Comparison of ENCODE assay signal across 8 cellular contexts in the genomic region with DNA sequence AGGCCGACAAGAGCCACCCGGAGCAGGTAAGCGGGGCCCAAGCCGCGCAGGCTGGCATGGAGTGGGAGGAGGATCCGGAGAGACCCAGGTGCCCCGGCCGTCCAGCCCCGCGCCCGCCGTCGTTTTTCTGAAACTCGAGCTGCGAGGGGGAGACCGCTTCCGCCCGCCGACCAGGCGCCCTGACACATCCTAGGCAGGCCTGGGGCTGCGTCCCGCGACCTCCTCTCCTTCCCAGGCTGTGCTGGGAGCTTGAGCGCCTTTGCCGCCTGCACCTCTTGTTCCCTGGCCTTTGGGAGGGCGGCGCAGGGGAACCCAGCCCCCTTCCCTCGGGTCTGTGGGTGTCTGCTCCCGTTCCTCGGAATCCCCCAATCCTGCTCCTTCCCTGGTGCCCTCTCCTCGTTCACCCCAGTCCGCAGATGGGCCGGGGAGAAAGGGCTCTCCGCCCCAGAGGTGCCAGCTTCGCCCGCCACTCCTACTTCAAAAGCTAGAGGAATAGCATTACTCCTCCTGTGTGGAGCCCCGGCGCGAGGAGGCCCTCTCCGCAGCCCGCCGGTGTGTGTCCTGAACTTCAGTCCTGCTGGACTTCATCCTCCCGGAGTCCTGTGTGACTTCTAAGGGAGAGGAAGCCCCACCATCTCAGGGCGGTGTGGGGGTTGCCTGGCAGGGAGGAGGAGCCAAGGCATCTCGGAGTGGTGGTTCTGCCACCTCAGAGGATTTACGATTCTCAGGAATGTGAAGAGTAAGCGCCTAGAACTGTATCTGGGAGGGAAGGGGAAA. TPM values are rescaled to one million over a fixed set of nuclear protein-coding genes. Genes with fewer than 3 reads are reported as not detected.
DNase-seq lines count a peak whose midpoint lies in the region; ATAC-seq and TF ChIP-seq lines count a peak whose summit lies in the region.

No MANE protein-coding gene starts in this region.

- CTCF ChIA-PET in activated CD8-positive, alpha-beta T cell treated with anti-CD3 and anti-CD28 coated beads for 36 hours (lab: Charles Lee) = interaction anchor here (1.0 to 7.9 kb wide), 11 partner anchors 8 to 116 kb away, joined by 3 to 98 read pairs (median 10); a partner anchor contains a TSS

- no peaks in the 10 kb centered on the region for H3K27me3 Mint-ChIP-seq in activated CD8-positive, alpha-beta T cell treated with anti-CD3 and anti-CD28 coated beads for 36 hours

- H3K36me3 ChIP-seq in esophagus muscularis mucosa (no peaks in the 10 kb centered on the region), neutrophil (peaks cover 23% of the 10 kb centered on the region)

- peak overlapping the region; percentile 85 for H3K4me3 Mint-ChIP-seq in activated CD8-positive, alpha-beta T cell treated with anti-CD3 and anti-CD28 coated beads for 36 hours

- H3K4me1 ChIP-seq in esophagus muscularis mucosa = peaks cover 34 to 63% (median 56%) of the 10 kb centered on the region in 4 donors
- H3K4me1 ChIP-seq in neutrophil (ENCODE audit: control insufficient read depth in 1 of 2, insufficient read depth in 1 of 2, low read depth in 1 of 2, low read length in 1 of 2) = peaks cover 76 to 80% of the 10 kb centered on the region in 2 experiments

- TF ChIP-seq CTCF in activated CD8-positive, alpha-beta T cell treated with anti-CD3 and anti-CD28 coated beads for 36 hours (IDR thresholded peaks at IDR 0.05) = no peak
- no peak for TF ChIP-seq CTCF in esophagus muscularis mucosa (IDR thresholded peaks at IDR 0.05)
- no peak for TF ChIP-seq CTCF in neutrophil (IDR thresholded peaks at IDR 0.05)

- POLR2A ChIA-PET in activated CD8-positive, alpha-beta T cell treated with anti-CD3 and anti-CD28 coated beads for 36 hours (lab: Charles Lee) = interaction anchor here (0.9 to 5.5 kb wide), 13 partner anchors 10 to 124 kb away, joined by 3 to 35 read pairs (median 6); a partner anchor contains a TSS

- DNase-seq in NCI-H2227 (lab: John Stamatoyannopoulos, UW; ENCODE audit: unreplicated experiment) (peak; percentile 50), NCI-H2227 treated with DMSO at 0.1 percent for 48 hours (lab: John Stamatoyannopoulos, UW) (no peak), HT-29 (ENCODE audit: low spot score) (peak; percentile 25), esophagus muscularis mucosa (ENCODE audit: extremely low spot score) (no peak), pons (ENCODE audit: low spot score) (no peak)
- DNase-seq in activated CD8-positive, alpha-beta T cell treated with anti-CD3 and anti-CD28 coated beads for 36 hours = peak; percentile 78

- H3K27ac ChIP-seq in esophagus muscularis mucosa (replicated peaks in 1 of 4) (peak overlapping the region; percentile 72 to 86 (median 79)), neutrophil (peak overlapping the region; percentile 92)

- TF ChIP-seq POLR2A in esophagus muscularis mucosa (IDR thresholded peaks at IDR 0.05; ENCODE audit: low read depth) = no peak

- H3K4me1 Mint-ChIP-seq in activated CD8-positive, alpha-beta T cell treated with anti-CD3 and anti-CD28 coated beads for 36 hours (ENCODE audit: low read depth) = peaks cover 45% of the 10 kb centered on the region

- 21% methylated on average over 6 of the region's 47 CpGs for WGBS in esophagus muscularis mucosa

- H3K9me3 Mint-ChIP-seq in activated CD8-positive, alpha-beta T cell treated with anti-CD3 and anti-CD28 coated beads for 36 hours = no peaks in the 10 kb centered on the region

- intact Hi-C loops in activated CD8-positive, alpha-beta T cell treated with anti-CD3 and anti-CD28 coated beads for 36 hours (cut with micrococcal nuclease) = no loop called here
- intact Hi-C loops in esophagus muscularis mucosa (cut with DNase I) = loop anchor here (2.0 kb wide), 1 partner anchor 27 kb away; a partner anchor contains a TSS

- ATAC-seq in activated CD8-positive, alpha-beta T cell treated with anti-CD3 and anti-CD28 coated beads for 36 hours = peak; percentile 6
- no peak for ATAC-seq in GM21528 (IDR thresholded peaks at IDR 0.05; ENCODE audit: low FRiP score, unreplicated experiment)

- H3K27me3 ChIP-seq in esophagus muscularis mucosa (peaks cover 0 to 30% (median 0%) of the 10 kb centered on the region in 4 donors), neutrophil (no peaks in the 10 kb centered on the region)

- peak overlapping the region; percentile 86 for H3K27ac Mint-ChIP-seq in activated CD8-positive, alpha-beta T cell treated with anti-CD3 and anti-CD28 coated beads for 36 hours

- no peaks in the 10 kb centered on the region for H3K9me3 ChIP-seq in esophagus muscularis mucosa
- no peaks in the 10 kb centered on the region for H3K9me3 ChIP-seq in neutrophil

- peaks cover 41% of the 10 kb centered on the region for H3K36me3 Mint-ChIP-seq in activated CD8-positive, alpha-beta T cell treated with anti-CD3 and anti-CD28 coated beads for 36 hours (ENCODE audit: low read depth)

- H3K4me3 ChIP-seq in esophagus muscularis mucosa (peak overlapping the region; percentile 69 to 88 (median 74)), neutrophil (ENCODE audit: low read depth in 1 of 2, low read length in 1 of 2) (peak overlapping the region; percentile 98 to 99)

- TF ChIP-seq EP300 in esophagus muscularis mucosa (IDR thresholded peaks at IDR 0.05) = no peak

RNA-seq across cellular contexts. Expression of a gene that starts 1.0 kb away (rescaled TPM):
- 298 and 304 TPM in 2 replicates for total RNA-seq in HT-29 (2014; rRNA removed; shearing (Covaris generic))
- total RNA-seq in activated CD8-positive, alpha-beta T cell treated with anti-CD3 and anti-CD28 coated beads for 36 hours = 100 to 1,000 TPM; 143 to 150 TPM
- total RNA-seq in esophagus muscularis mucosa = 10 to 100 TPM in 2 of 4 donors, 1 to 10 TPM in 2; 8.9 to 12.1 (median 11.0) TPM

RNA-seq across cellular contexts. Expression of a gene that starts 12.4 kb away (rescaled TPM):
- 0.55 and 1.0 TPM in 2 replicates for total RNA-seq in HT-29 (2014; rRNA removed; shearing (Covaris generic))
- 1 to 10 TPM; 6.6 to 6.7 TPM for total RNA-seq in activated CD8-positive, alpha-beta T cell treated with anti-CD3 and anti-CD28 coated beads for 36 hours
- total RNA-seq in esophagus muscularis mucosa = 1 to 10 TPM; 1.4 to 3.3 (median 2.5) TPM

RNA-seq across cellular contexts. Expression of a gene that starts 26.7 kb away (rescaled TPM):
- total RNA-seq in HT-29 (2014; rRNA removed; shearing (Covaris generic)) = 49.5 and 50.4 TPM in 2 replicates
- total RNA-seq in activated CD8-positive, alpha-beta T cell treated with anti-CD3 and anti-CD28 coated beads for 36 hours = 10 to 100 TPM; 35.5 to 42.4 TPM
- total RNA-seq in esophagus muscularis mucosa = 10 to 100 TPM; 10.4 to 22.4 (median 17.7) TPM

RNA-seq across cellular contexts. Expression of a gene that starts 36.7 kb away (rescaled TPM):
- not detected in 2 replicates for total RNA-seq in HT-29 (2014; rRNA removed; shearing (Covaris generic))
- not detected for total RNA-seq in activated CD8-positive, alpha-beta T cell treated with anti-CD3 and anti-CD28 coated beads for 36 hours
- total RNA-seq in esophagus muscularis mucosa = under 1 TPM in 3 of 4 donors, not detected in 1; 0.26 to 0.99 (median 0.42) TPM

Comparison
In these comparisons a context has a peak if more than half of its experiments do, and no peak if none do; other contexts are left out.
1. DNase-seq: peak in NCI-H2227 (single experiment), HT-29 (single experiment) and activated CD8-positive, alpha-beta T cell treated with anti-CD3 and anti-CD28 coated beads for 36 hours (single experiment); none in NCI-H2227 treated with DMSO at 0.1 percent for 48 hours (single experiment), esophagus muscularis mucosa (single experiment) and pons (single experiment).
2. RNA of a gene that starts 1.0 kb away (total RNA-seq): 298 to 304 TPM in HT-29 and 143 to 150 TPM in activated CD8-positive, alpha-beta T cell treated with anti-CD3 and anti-CD28 coated beads for 36 hours; 8.9 to 12.1 TPM in esophagus muscularis mucosa; every median in the first group is over 10 times any median in the second.